Comparison of ENCODE assay signal across 1 cellular context in the genomic region with DNA sequence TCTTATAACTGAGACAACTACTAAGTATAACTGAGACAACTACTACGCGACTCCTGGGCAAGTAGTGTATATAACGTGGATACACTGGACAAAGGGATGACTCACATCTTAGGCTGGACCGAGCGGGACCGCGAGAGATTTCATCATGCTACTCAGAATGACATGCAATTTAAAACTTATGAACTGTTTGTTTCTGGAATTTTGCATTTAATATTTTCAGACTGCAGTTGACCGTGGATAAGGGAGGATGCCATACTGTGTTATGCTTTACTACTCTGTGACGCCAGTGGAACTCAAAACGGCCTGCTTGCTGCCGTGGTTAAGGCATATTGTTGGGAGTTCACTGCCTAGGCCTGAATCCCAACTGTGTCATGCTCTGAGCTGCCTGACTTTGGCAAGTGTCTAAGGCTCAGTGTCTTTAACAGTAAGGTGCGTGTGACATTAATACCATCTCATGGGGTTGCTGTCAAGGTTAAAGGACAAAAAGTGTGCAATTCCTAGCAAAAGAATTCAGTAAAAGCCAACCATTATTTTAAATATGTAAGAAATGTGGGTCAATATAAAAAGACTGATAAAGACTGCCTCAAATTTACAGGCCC.
TF ChIP-seq lines count a peak whose summit lies in the region.

No MANE protein-coding gene starts in this region.

TF ChIP-seq in K562, 482 proteins besides CTCF, POLR2A, EP300 and RAD21 (continued from another document and continues in another):
- TF ChIP-seq, protein P1, sequence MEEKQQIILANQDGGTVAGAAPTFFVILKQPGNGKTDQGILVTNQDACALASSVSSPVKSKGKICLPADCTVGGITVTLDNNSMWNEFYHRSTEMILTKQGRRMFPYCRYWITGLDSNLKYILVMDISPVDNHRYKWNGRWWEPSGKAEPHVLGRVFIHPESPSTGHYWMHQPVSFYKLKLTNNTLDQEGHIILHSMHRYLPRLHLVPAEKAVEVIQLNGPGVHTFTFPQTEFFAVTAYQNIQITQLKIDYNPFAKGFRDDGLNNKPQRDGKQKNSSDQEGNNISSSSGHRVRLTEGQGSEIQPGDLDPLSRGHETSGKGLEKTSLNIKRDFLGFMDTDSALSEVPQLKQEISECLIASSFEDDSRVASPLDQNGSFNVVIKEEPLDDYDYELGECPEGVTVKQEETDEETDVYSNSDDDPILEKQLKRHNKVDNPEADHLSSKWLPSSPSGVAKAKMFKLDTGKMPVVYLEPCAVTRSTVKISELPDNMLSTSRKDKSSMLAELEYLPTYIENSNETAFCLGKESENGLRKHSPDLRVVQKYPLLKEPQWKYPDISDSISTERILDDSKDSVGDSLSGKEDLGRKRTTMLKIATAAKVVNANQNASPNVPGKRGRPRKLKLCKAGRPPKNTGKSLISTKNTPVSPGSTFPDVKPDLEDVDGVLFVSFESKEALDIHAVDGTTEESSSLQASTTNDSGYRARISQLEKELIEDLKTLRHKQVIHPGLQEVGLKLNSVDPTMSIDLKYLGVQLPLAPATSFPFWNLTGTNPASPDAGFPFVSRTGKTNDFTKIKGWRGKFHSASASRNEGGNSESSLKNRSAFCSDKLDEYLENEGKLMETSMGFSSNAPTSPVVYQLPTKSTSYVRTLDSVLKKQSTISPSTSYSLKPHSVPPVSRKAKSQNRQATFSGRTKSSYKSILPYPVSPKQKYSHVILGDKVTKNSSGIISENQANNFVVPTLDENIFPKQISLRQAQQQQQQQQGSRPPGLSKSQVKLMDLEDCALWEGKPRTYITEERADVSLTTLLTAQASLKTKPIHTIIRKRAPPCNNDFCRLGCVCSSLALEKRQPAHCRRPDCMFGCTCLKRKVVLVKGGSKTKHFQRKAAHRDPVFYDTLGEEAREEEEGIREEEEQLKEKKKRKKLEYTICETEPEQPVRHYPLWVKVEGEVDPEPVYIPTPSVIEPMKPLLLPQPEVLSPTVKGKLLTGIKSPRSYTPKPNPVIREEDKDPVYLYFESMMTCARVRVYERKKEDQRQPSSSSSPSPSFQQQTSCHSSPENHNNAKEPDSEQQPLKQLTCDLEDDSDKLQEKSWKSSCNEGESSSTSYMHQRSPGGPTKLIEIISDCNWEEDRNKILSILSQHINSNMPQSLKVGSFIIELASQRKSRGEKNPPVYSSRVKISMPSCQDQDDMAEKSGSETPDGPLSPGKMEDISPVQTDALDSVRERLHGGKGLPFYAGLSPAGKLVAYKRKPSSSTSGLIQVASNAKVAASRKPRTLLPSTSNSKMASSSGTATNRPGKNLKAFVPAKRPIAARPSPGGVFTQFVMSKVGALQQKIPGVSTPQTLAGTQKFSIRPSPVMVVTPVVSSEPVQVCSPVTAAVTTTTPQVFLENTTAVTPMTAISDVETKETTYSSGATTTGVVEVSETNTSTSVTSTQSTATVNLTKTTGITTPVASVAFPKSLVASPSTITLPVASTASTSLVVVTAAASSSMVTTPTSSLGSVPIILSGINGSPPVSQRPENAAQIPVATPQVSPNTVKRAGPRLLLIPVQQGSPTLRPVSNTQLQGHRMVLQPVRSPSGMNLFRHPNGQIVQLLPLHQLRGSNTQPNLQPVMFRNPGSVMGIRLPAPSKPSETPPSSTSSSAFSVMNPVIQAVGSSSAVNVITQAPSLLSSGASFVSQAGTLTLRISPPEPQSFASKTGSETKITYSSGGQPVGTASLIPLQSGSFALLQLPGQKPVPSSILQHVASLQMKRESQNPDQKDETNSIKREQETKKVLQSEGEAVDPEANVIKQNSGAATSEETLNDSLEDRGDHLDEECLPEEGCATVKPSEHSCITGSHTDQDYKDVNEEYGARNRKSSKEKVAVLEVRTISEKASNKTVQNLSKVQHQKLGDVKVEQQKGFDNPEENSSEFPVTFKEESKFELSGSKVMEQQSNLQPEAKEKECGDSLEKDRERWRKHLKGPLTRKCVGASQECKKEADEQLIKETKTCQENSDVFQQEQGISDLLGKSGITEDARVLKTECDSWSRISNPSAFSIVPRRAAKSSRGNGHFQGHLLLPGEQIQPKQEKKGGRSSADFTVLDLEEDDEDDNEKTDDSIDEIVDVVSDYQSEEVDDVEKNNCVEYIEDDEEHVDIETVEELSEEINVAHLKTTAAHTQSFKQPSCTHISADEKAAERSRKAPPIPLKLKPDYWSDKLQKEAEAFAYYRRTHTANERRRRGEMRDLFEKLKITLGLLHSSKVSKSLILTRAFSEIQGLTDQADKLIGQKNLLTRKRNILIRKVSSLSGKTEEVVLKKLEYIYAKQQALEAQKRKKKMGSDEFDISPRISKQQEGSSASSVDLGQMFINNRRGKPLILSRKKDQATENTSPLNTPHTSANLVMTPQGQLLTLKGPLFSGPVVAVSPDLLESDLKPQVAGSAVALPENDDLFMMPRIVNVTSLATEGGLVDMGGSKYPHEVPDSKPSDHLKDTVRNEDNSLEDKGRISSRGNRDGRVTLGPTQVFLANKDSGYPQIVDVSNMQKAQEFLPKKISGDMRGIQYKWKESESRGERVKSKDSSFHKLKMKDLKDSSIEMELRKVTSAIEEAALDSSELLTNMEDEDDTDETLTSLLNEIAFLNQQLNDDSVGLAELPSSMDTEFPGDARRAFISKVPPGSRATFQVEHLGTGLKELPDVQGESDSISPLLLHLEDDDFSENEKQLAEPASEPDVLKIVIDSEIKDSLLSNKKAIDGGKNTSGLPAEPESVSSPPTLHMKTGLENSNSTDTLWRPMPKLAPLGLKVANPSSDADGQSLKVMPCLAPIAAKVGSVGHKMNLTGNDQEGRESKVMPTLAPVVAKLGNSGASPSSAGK (IDR thresholded peaks at IDR 0.05), result peak; percentile 56
- no peak for TF ChIP-seq BRF1 (IDR thresholded peaks at IDR 0.05; ENCODE audit: borderline replicate concordance, extremely low read depth, insufficient read length)
- no peak for TF ChIP-seq ZNF146 (CRISPR knock-in tag; IDR thresholded peaks at IDR 0.05; ENCODE audit: unreplicated experiment)
- TF ChIP-seq BCOR (IDR thresholded peaks at IDR 0.05), result no peak
- TF ChIP-seq MTA2 (IDR thresholded peaks at IDR 0.05; ENCODE audit: low read depth), result no peak
- TF ChIP-seq JUN (IDR thresholded peaks at IDR 0.05; ENCODE audit: borderline replicate concordance, low read depth, low read length), result peak; percentile 88
- TF ChIP-seq JUN (CRISPR knock-in tag; IDR thresholded peaks at IDR 0.05; ENCODE audit: borderline replicate concordance), result no peak
- TF ChIP-seq, protein P2, sequence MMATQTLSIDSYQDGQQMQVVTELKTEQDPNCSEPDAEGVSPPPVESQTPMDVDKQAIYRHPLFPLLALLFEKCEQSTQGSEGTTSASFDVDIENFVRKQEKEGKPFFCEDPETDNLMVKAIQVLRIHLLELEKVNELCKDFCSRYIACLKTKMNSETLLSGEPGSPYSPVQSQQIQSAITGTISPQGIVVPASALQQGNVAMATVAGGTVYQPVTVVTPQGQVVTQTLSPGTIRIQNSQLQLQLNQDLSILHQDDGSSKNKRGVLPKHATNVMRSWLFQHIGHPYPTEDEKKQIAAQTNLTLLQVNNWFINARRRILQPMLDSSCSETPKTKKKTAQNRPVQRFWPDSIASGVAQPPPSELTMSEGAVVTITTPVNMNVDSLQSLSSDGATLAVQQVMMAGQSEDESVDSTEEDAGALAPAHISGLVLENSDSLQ (IDR thresholded peaks at IDR 0.05), result peak; percentile 21; the same call in 1 of the 2 replicates
- peak; percentile 31; the same call in 1 of the 2 replicates for TF ChIP-seq ZNF668 (CRISPR knock-in tag; IDR thresholded peaks at IDR 0.05)
- no peak for TF ChIP-seq ZNF12 (CRISPR knock-in tag; IDR thresholded peaks at IDR 0.05)
- TF ChIP-seq ZNF445 (CRISPR knock-in tag; IDR thresholded peaks at IDR 0.05; ENCODE audit: low read depth), result no peak
- TF ChIP-seq, protein P3, sequence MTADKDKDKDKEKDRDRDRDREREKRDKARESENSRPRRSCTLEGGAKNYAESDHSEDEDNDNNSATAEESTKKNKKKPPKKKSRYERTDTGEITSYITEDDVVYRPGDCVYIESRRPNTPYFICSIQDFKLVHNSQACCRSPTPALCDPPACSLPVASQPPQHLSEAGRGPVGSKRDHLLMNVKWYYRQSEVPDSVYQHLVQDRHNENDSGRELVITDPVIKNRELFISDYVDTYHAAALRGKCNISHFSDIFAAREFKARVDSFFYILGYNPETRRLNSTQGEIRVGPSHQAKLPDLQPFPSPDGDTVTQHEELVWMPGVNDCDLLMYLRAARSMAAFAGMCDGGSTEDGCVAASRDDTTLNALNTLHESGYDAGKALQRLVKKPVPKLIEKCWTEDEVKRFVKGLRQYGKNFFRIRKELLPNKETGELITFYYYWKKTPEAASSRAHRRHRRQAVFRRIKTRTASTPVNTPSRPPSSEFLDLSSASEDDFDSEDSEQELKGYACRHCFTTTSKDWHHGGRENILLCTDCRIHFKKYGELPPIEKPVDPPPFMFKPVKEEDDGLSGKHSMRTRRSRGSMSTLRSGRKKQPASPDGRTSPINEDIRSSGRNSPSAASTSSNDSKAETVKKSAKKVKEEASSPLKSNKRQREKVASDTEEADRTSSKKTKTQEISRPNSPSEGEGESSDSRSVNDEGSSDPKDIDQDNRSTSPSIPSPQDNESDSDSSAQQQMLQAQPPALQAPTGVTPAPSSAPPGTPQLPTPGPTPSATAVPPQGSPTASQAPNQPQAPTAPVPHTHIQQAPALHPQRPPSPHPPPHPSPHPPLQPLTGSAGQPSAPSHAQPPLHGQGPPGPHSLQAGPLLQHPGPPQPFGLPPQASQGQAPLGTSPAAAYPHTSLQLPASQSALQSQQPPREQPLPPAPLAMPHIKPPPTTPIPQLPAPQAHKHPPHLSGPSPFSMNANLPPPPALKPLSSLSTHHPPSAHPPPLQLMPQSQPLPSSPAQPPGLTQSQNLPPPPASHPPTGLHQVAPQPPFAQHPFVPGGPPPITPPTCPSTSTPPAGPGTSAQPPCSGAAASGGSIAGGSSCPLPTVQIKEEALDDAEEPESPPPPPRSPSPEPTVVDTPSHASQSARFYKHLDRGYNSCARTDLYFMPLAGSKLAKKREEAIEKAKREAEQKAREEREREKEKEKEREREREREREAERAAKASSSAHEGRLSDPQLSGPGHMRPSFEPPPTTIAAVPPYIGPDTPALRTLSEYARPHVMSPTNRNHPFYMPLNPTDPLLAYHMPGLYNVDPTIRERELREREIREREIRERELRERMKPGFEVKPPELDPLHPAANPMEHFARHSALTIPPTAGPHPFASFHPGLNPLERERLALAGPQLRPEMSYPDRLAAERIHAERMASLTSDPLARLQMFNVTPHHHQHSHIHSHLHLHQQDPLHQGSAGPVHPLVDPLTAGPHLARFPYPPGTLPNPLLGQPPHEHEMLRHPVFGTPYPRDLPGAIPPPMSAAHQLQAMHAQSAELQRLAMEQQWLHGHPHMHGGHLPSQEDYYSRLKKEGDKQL (CRISPR knock-in tag; IDR thresholded peaks at IDR 0.05; ENCODE audit: borderline replicate concordance), result no peak
- TF ChIP-seq ZNF316 (IDR thresholded peaks at IDR 0.05), result 0 out of 2 replicates have a peak, but pooled peaks have one; percentile 19
- TF ChIP-seq, protein P4, sequence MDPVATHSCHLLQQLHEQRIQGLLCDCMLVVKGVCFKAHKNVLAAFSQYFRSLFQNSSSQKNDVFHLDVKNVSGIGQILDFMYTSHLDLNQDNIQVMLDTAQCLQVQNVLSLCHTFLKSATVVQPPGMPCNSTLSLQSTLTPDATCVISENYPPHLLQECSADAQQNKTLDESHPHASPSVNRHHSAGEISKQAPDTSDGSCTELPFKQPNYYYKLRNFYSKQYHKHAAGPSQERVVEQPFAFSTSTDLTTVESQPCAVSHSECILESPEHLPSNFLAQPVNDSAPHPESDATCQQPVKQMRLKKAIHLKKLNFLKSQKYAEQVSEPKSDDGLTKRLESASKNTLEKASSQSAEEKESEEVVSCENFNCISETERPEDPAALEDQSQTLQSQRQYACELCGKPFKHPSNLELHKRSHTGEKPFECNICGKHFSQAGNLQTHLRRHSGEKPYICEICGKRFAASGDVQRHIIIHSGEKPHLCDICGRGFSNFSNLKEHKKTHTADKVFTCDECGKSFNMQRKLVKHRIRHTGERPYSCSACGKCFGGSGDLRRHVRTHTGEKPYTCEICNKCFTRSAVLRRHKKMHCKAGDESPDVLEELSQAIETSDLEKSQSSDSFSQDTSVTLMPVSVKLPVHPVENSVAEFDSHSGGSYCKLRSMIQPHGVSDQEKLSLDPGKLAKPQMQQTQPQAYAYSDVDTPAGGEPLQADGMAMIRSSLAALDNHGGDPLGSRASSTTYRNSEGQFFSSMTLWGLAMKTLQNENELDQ (CRISPR knock-in tag; IDR thresholded peaks at IDR 0.05; ENCODE audit: borderline replicate concordance), result no peak
- no peak for TF ChIP-seq ERF (CRISPR knock-in tag; IDR thresholded peaks at IDR 0.05)
- no peak for TF ChIP-seq FOXJ3 (CRISPR knock-in tag; IDR thresholded peaks at IDR 0.05)
- no peak for TF ChIP-seq POLR2AphosphoS2 (IDR thresholded peaks at IDR 0.05; ENCODE audit: low read length)
- TF ChIP-seq PCBP2 (IDR thresholded peaks at IDR 0.05; ENCODE audit: low read depth, low read length, poor library complexity, severe bottlenecking), result no peak
- no peak for TF ChIP-seq BRD9 (IDR thresholded peaks at IDR 0.05; ENCODE audit: low read depth, partially characterized antibody)
- TF ChIP-seq POLR2H (tag; IDR thresholded peaks at IDR 0.05; ENCODE audit: low read depth), result no peak; the same call in 1 of the 2 replicates
- no peak for TF ChIP-seq RUNX1 (IDR thresholded peaks at IDR 0.05; ENCODE audit: low read depth)
- TF ChIP-seq, protein P5, sequence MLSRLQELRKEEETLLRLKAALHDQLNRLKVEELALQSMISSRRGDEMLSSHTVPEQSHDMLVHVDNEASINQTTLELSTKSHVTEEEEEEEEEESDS (CRISPR knock-in tag; IDR thresholded peaks at IDR 0.05), result no peak
- TF ChIP-seq RFX5 (IDR thresholded peaks at IDR 0.05; ENCODE audit: low read depth, low read length), result no peak
- 0 out of 2 replicates have a peak, but pooled peaks have one; percentile 49 for TF ChIP-seq MECOM (CRISPR knock-in tag; IDR thresholded peaks at IDR 0.05)
- TF ChIP-seq ZNF354B (CRISPR knock-in tag; IDR thresholded peaks at IDR 0.05), result no peak
- 0 out of 2 replicates have a peak, but pooled peaks have one; percentile 16 for TF ChIP-seq LCOR (CRISPR knock-in tag; IDR thresholded peaks at IDR 0.05)
- TF ChIP-seq PTRF (tag; IDR thresholded peaks at IDR 0.05), result peak; percentile 46; the same call in 1 of the 2 replicates
- TF ChIP-seq HSF4 (CRISPR knock-in tag; IDR thresholded peaks at IDR 0.05; ENCODE audit: borderline replicate concordance), result 0 out of 2 replicates have a peak, but pooled peaks have one; percentile 13
- no peak for TF ChIP-seq HIVEP1 (CRISPR knock-in tag; IDR thresholded peaks at IDR 0.05)
- TF ChIP-seq KLF13 (tag; IDR thresholded peaks at IDR 0.05; ENCODE audit: borderline replicate concordance, low read depth), result peak; percentile 30; the same call in 1 of the 2 replicates
- 0 out of 2 replicates have a peak, but pooled peaks have one; percentile 17 for TF ChIP-seq ELF4 (CRISPR knock-in tag; IDR thresholded peaks at IDR 0.05)
- 0 out of 2 replicates have a peak, but pooled peaks have one; percentile 60 for TF ChIP-seq ZNF311 (CRISPR knock-in tag; IDR thresholded peaks at IDR 0.05)
- peak; percentile 83 for TF ChIP-seq BACH1 (tag; IDR thresholded peaks at IDR 0.05)
- TF ChIP-seq, protein P6, sequence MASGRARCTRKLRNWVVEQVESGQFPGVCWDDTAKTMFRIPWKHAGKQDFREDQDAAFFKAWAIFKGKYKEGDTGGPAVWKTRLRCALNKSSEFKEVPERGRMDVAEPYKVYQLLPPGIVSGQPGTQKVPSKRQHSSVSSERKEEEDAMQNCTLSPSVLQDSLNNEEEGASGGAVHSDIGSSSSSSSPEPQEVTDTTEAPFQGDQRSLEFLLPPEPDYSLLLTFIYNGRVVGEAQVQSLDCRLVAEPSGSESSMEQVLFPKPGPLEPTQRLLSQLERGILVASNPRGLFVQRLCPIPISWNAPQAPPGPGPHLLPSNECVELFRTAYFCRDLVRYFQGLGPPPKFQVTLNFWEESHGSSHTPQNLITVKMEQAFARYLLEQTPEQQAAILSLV (tag; IDR thresholded peaks at IDR 0.05), result 0 out of 2 replicates have a peak, but pooled peaks have one; percentile 9
- peak; percentile 78 for TF ChIP-seq CEBPB (tag; IDR thresholded peaks at IDR 0.05)
- TF ChIP-seq, protein P7, sequence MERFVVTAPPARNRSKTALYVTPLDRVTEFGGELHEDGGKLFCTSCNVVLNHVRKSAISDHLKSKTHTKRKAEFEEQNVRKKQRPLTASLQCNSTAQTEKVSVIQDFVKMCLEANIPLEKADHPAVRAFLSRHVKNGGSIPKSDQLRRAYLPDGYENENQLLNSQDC (CRISPR knock-in tag; IDR thresholded peaks at IDR 0.05), result no peak
